In genomic region chr12:122788387-122788786, GRCh38 we compare ENCODE assay signal across 1 cellular context.
TF ChIP-seq lines count a peak whose summit lies in the region.

No MANE protein-coding gene starts in this region.

TF ChIP-seq in SK-N-SH treated with all-trans-retinoic acid at 6 μM for 48 hours, 23 proteins besides CTCF, POLR2A, EP300 and RAD21 (continued from another document):
- no peak for TF ChIP-seq POU6F1 (CRISPR knock-in tag; IDR thresholded peaks at IDR 0.05; ENCODE audit: borderline replicate concordance, low read depth)
- no peak for TF ChIP-seq SNAI2 (CRISPR knock-in tag; IDR thresholded peaks at IDR 0.05)
- no peak for TF ChIP-seq ZFP3 (CRISPR knock-in tag; IDR thresholded peaks at IDR 0.05)
- no peak for TF ChIP-seq ARNTL (CRISPR knock-in tag; IDR thresholded peaks at IDR 0.05; ENCODE audit: borderline replicate concordance, low read depth)
- TF ChIP-seq ZNF70 (CRISPR knock-in tag; IDR thresholded peaks at IDR 0.05): no peak
- TF ChIP-seq ZNF8 (CRISPR knock-in tag; IDR thresholded peaks at IDR 0.05): no peak
TF ChIP-seq in SK-N-SH treated with all-trans-retinoic acid at 6 μM for 48 hours: peak in this region for 0.
